24 cellular contexts compared by ENCODE assay signal in the genomic region with DNA sequence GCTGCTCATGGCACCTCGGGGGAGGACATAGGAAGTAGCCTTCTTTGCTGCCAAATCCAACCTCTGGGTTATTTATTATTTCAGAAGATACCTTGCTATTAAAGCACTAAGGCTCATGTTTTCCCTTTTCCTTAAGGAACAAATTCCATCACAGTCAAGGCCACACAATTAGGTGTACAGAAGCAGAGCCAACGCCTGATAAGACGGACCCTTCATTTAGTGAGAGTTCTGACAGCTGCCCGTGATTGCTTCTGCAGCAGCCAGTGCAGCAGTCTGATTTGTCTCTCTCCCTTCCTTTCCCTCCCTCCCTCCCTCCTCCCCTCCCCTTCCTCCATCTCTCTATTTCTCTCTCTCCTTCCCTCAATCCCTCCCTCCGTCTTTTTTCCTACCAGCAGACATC.
"Had no signal": no experiment of that assay in that cellular context is flagged by ENCODE, and none has a peak within 500 bp of the region (broad histone marks: within the 10 kb centered on the region; RNA-seq: fewer than 3 reads in every experiment).

No MANE protein-coding gene starts in this region.

- H3K27ac Mint-ChIP-seq: naive B cell; natural killer cell treated with Interleukin-12 subunit alpha and Interleukin-12 subunit beta and Interleukin-15 and Interleukin-18, amount 100 ng/mL, for 72 hours; stimulated activated memory B cell treated with anti-CD40 and anti-IgM and Interleukin-4, amounts not matched to agents 10 μg/mL and 1 μg/mL and 100 μg/mL, for 72 hours; stimulated activated naive CD8-positive, alpha-beta T cell treated with anti-CD3 and anti-CD28 coated beads, Interleukin-15, amount 100 ng/mL, for 72 hours; type B pancreatic cell had no signal

- H3K4me3 Mint-ChIP-seq: naive B cell; naive thymus-derived CD8-positive, alpha-beta T cell; natural killer cell treated with Interleukin-12 subunit alpha and Interleukin-12 subunit beta and Interleukin-15 and Interleukin-18, amount 100 ng/mL, for 72 hours; nephron progenitor cell; stimulated activated memory B cell treated with anti-CD40 and anti-IgM and Interleukin-4, amounts not matched to agents 10 μg/mL and 1 μg/mL and 100 μg/mL, for 72 hours; stimulated activated naive CD8-positive, alpha-beta T cell treated with anti-CD3 and anti-CD28 coated beads, Interleukin-15, amount 100 ng/mL, for 72 hours; type B pancreatic cell had no signal

- DNase-seq: naive B cell; naive thymus-derived CD8-positive, alpha-beta T cell; nephron progenitor cell; nucleus accumbens; pancreas; right cardiac atrium; spleen; stimulated activated CD4-positive, alpha-beta T cell treated with anti-CD3 and anti-CD28 coated beads, Interleukin-12 subunit alpha, Interleukin-12 subunit beta, amount 100 ng/mL, for 4 hours; stimulated activated CD4-positive, alpha-beta T cell treated with anti-CD3 and anti-CD28 coated beads, Interleukin-1b, Interleukin-23, amount 100 ng/mL, for 48 hours; stimulated activated CD4-positive, alpha-beta T cell treated with anti-CD3 and anti-CD28 coated beads, Interleukin-4, amount 100 ng/mL, for 1 hour; stimulated activated CD4-positive, alpha-beta T cell treated with anti-CD3 and anti-CD28 coated beads, Interleukin-4, amount 100 ng/mL, for 4 hours; stimulated activated CD8-positive, alpha-beta memory T cell treated with anti-CD3 and anti-CD28 coated beads, Interleukin-4, amount 100 ng/mL, for 48 hours; stimulated activated naive CD4-positive, alpha-beta T cell; stimulated activated naive CD8-positive, alpha-beta T cell treated with anti-CD3 and anti-CD28 coated beads, Interleukin-15, amount 100 ng/mL, for 72 hours; stimulated activated naive CD8-positive, alpha-beta T cell treated with anti-CD3 and anti-CD28 coated beads, Interleukin-15, Interleukin-2, amounts not matched to agents 100 U/mL and 50 U/mL, for 24 hours; substantia nigra; testis; tibial artery; transverse colon; upper lobe of right lung; uterus had no signal

- H3K4me1 Mint-ChIP-seq: naive B cell; naive thymus-derived CD8-positive, alpha-beta T cell; stimulated activated memory B cell treated with anti-CD40 and anti-IgM and Interleukin-4, amounts not matched to agents 10 μg/mL and 1 μg/mL and 100 μg/mL, for 72 hours; stimulated activated naive CD8-positive, alpha-beta T cell treated with anti-CD3 and anti-CD28 coated beads, Interleukin-15, amount 100 ng/mL, for 72 hours had no signal

- H3K36me3 Mint-ChIP-seq: naive B cell; naive thymus-derived CD8-positive, alpha-beta T cell; natural killer cell treated with Interleukin-12 subunit alpha and Interleukin-12 subunit beta and Interleukin-15 and Interleukin-18, amount 100 ng/mL, for 72 hours; stimulated activated memory B cell treated with anti-CD40 and anti-IgM and Interleukin-4, amounts not matched to agents 10 μg/mL and 1 μg/mL and 100 μg/mL, for 72 hours; type B pancreatic cell had no signal

- H3K9me3 Mint-ChIP-seq: naive thymus-derived CD8-positive, alpha-beta T cell; natural killer cell treated with Interleukin-12 subunit alpha and Interleukin-12 subunit beta and Interleukin-15 and Interleukin-18, amount 100 ng/mL, for 72 hours; nephron progenitor cell; stimulated activated memory B cell treated with anti-CD40 and anti-IgM and Interleukin-4, amounts not matched to agents 10 μg/mL and 1 μg/mL and 100 μg/mL, for 72 hours; stimulated activated naive CD8-positive, alpha-beta T cell treated with anti-CD3 and anti-CD28 coated beads, Interleukin-15, amount 100 ng/mL, for 72 hours; type B pancreatic cell had no signal
